8 cellular contexts compared by ENCODE assay signal in genomic region chr2:61887684-61888303, GRCh38. TPM values are rescaled to one million over a fixed set of nuclear protein-coding genes. Genes with fewer than 3 reads are reported as not detected.
DNase-seq lines count a peak whose midpoint lies in the region; ATAC-seq, FAIRE-seq and TF ChIP-seq lines count a peak whose summit lies in the region.

No MANE protein-coding gene starts in this region.

- peaks cover 44% of the 10 kb centered on the region for H3K36me3 Mint-ChIP-seq in CD8-positive, alpha-beta T cell

- H3K4me2 ChIP-seq in HCT116 (ENCODE audit: low read length) (peak overlapping the region; percentile 97), SU-DHL-6 (ENCODE audit: low read depth, low read length, poor library complexity, severe bottlenecking) (peak overlapping the region; percentile 81)

- H4K20me1 ChIP-seq in HCT116 (ENCODE audit: insufficient read depth) (peaks cover 16% of the 10 kb centered on the region; the same call in 1 of the 2 replicates), SU-DHL-6 (ENCODE audit: low read depth, low read length) (peaks cover 24% of the 10 kb centered on the region; the same call in 1 of the 2 replicates)

- peaks cover 6% of the 10 kb centered on the region; the same call in 1 of the 2 replicates for H3F3A ChIP-seq in SU-DHL-6 (ENCODE audit: insufficient read depth)

- no TSS peak for BruUV-seq in HCT116 (replicated peaks; lab: Mats Ljungman, UMichigan)

- peak overlapping the region; percentile 98 for H3K27ac Mint-ChIP-seq in CD8-positive, alpha-beta T cell

- H2AFZ ChIP-seq in HCT116 (ENCODE audit: low read depth, low read length, poor library complexity, severe bottlenecking) (no peak overlapping the region), SU-DHL-6 (ENCODE audit: low read depth, low read length, severe bottlenecking) (peak overlapping the region; percentile 64)

- no peak for TF ChIP-seq CTCF in CD8-positive, alpha-beta T cell (IDR thresholded peaks at IDR 0.05)
- TF ChIP-seq CTCF in HCT116 (IDR thresholded peaks at IDR 0.05 in 2 of 3, conservative IDR thresholded peaks at IDR 0.05 in 1 of 3; ENCODE audit: borderline replicate concordance in 1 of 3, insufficient read depth in 1 of 3, low read depth in 2 of 3, low read length in 2 of 3) = no peak
- no peak for TF ChIP-seq CTCF in SU-DHL-6 (IDR thresholded peaks at IDR 0.05; ENCODE audit: insufficient read depth, low read length, poor library complexity, severe bottlenecking)
- no peak for TF ChIP-seq CTCF in mucosa of descending colon (IDR thresholded peaks at IDR 0.05)

- intact Hi-C loops in CD8-positive, alpha-beta T cell (cut with DNase I, micrococcal nuclease) = loop anchor here (1.0 to 10.0 kb wide), 19 partner anchors 18 to 1954 kb away; partner anchors contain the start of genes FAM161A (in 2 of the 2), USP34 (in 2 of the 2), XPO1 (in 2 of the 2) and B3GNT2 (in 1 of the 2)
- intact Hi-C loops in HCT116 (cut with micrococcal nuclease) = no loop called here
- intact Hi-C loops in mucosa of descending colon (cut with DNase I, micrococcal nuclease) = no loop called here

- H3K9me2 ChIP-seq in HCT116 (ENCODE audit: insufficient read depth) (no peaks in the 10 kb centered on the region), SU-DHL-6 (replicated peaks; ENCODE audit: insufficient read depth, low read length) (no peaks in the 10 kb centered on the region)

- peak overlapping the region; percentile 95 for H3K4me3 Mint-ChIP-seq in CD8-positive, alpha-beta T cell

- no peaks in the 10 kb centered on the region for H3K9me3 ChIP-seq in CD8-positive, alpha-beta T cell (ENCODE audit: low read length)
- H3K9me3 ChIP-seq in HCT116 (ENCODE audit: control insufficient read depth in 1 of 2, insufficient read depth in 1 of 2, low read depth in 1 of 2, low read length in 2 of 2) = no peaks in the 10 kb centered on the region
- no peaks in the 10 kb centered on the region for H3K9me3 ChIP-seq in SU-DHL-6 (ENCODE audit: insufficient read depth, low read length)
- H3K9me3 ChIP-seq in effector memory CD4-positive, alpha-beta T cell (ENCODE audit: control insufficient read depth, low read length) = no peaks in the 10 kb centered on the region
- no peaks in the 10 kb centered on the region for H3K9me3 ChIP-seq in mucosa of descending colon

- DNase-seq in CD8-positive, alpha-beta T cell = peak in 1 of 7 experiments; percentile 13
- DNase-seq in HCT116 (ENCODE audit: low read depth, low spot score) (no peak), mucosa of descending colon (peak in 1 of 3 donors; percentile 37), urothelium cell line (ENCODE audit: low spot score) (peak; percentile 20), globus pallidus (ENCODE audit: low spot score) (no peak)
- DNase-seq in effector memory CD4-positive, alpha-beta T cell = no peak

- TF ChIP-seq RAD21 in HCT116 (IDR thresholded peaks at IDR 0.05; ENCODE audit: low read depth) = no peak

- H3K4me3 ChIP-seq in CD8-positive, alpha-beta T cell (ENCODE audit: low read depth, low read length) = peak overlapping the region; percentile 100
- H3K4me3 ChIP-seq in HCT116 (replicated peaks in 1 of 2; ENCODE audit: low read depth in 1 of 2, low read length in 2 of 2) (peak overlapping the region; percentile 95 to 100), SU-DHL-6 (ENCODE audit: insufficient read depth, low read length, poor library complexity, severe bottlenecking) (peak overlapping the region; percentile 100), mucosa of descending colon (peak overlapping the region; percentile 70)
- H3K4me3 ChIP-seq in effector memory CD4-positive, alpha-beta T cell (ENCODE audit: insufficient read depth, low read depth, low read length, poor library complexity, severe bottlenecking) = peak overlapping the region; percentile 91

- H3K4me1 ChIP-seq in CD8-positive, alpha-beta T cell (ENCODE audit: insufficient read depth, low read length) = peaks cover 28% of the 10 kb centered on the region
- H3K4me1 ChIP-seq in HCT116 (ENCODE audit: control insufficient read depth in 1 of 2, insufficient read depth in 2 of 2, low read length in 2 of 2) (peaks cover 0 to 18% of the 10 kb centered on the region in 2 experiments; a peak in 3 of 4 replicates), mucosa of descending colon (ENCODE audit: low read depth) (peaks cover 7% of the 10 kb centered on the region)
- peaks cover 10% of the 10 kb centered on the region for H3K4me1 ChIP-seq in effector memory CD4-positive, alpha-beta T cell (ENCODE audit: control insufficient read depth, insufficient read depth, low read length, poor library complexity, severe bottlenecking)

- FAIRE-seq in urothelium cell line (lab: Jason Lieb, UNC) = no peak

- POLR2A ChIA-PET in CD8-positive, alpha-beta T cell (lab: Charles Lee) = interaction anchor here (1.3 kb wide), 1 partner anchor 34 kb away, joined by 3 read pairs; the partner anchor contains the start of gene FAM161A
- POLR2A ChIA-PET in HCT116 (lab: Charles Lee) = interaction anchor here (1.0 kb wide), 1 partner anchor 34 kb away, joined by 3 read pairs; the partner anchor contains the start of gene FAM161A

- peak overlapping the region; percentile 99 for H3K27ac ChIP-seq in CD8-positive, alpha-beta T cell (ENCODE audit: low read depth, low read length)
- H3K27ac ChIP-seq in HCT116 (ENCODE audit: low read depth, low read length) = peak overlapping the region; percentile 93
- H3K27ac ChIP-seq in SU-DHL-6 (ENCODE audit: low read depth, low read length) = peak overlapping the region; percentile 85
- H3K27ac ChIP-seq in effector memory CD4-positive, alpha-beta T cell (ENCODE audit: insufficient read depth, low read length, poor library complexity, severe bottlenecking) = peak overlapping the region; percentile 97

- H3K27me3 Mint-ChIP-seq in CD8-positive, alpha-beta T cell (ENCODE audit: low read depth) = no peaks in the 10 kb centered on the region

- H3K27me3 ChIP-seq in CD8-positive, alpha-beta T cell (ENCODE audit: insufficient read depth, low read length) = no peaks in the 10 kb centered on the region
- H3K27me3 ChIP-seq in HCT116 (ENCODE audit: insufficient read depth, low read length) (no peaks in the 10 kb centered on the region), SU-DHL-6 (ENCODE audit: low read length) (no peaks in the 10 kb centered on the region)
- H3K27me3 ChIP-seq in effector memory CD4-positive, alpha-beta T cell (replicated peaks; ENCODE audit: control insufficient read depth, insufficient read depth, low read length, poor library complexity, severe bottlenecking) = no peaks in the 10 kb centered on the region

- no peak for TF ChIP-seq POLR2A in HCT116 (IDR thresholded peaks at IDR 0.05; ENCODE audit: borderline replicate concordance, extremely low read depth, insufficient read depth, insufficient read length)

- ATAC-seq in CD8-positive, alpha-beta T cell = peak; percentile 16
- ATAC-seq in HCT116 (no peak), mucosa of descending colon (peak; percentile 34), HG03565 (IDR thresholded peaks at IDR 0.05; ENCODE audit: unreplicated experiment) (no peak)

- CTCF ChIA-PET in CD8-positive, alpha-beta T cell (lab: Charles Lee) = no interaction called here
- CTCF ChIA-PET in HCT116 (lab: Charles Lee) = no interaction called here

- H3K36me3 ChIP-seq in CD8-positive, alpha-beta T cell (ENCODE audit: insufficient read depth, low read length) = peaks cover 10% of the 10 kb centered on the region
- H3K36me3 ChIP-seq in HCT116 (ENCODE audit: control insufficient read depth in 1 of 2, insufficient read depth in 2 of 2, low read length in 2 of 2) (peaks cover 16 to 34% of the 10 kb centered on the region in 2 experiments), SU-DHL-6 (ENCODE audit: low read length) (peaks cover 18% of the 10 kb centered on the region), mucosa of descending colon (ENCODE audit: low read depth) (no peaks in the 10 kb centered on the region)
- H3K36me3 ChIP-seq in effector memory CD4-positive, alpha-beta T cell (ENCODE audit: control insufficient read depth, insufficient read depth, low read length) = peaks cover 21% of the 10 kb centered on the region

- H3K9me3 Mint-ChIP-seq in CD8-positive, alpha-beta T cell = no peaks in the 10 kb centered on the region

- peaks cover 33% of the 10 kb centered on the region for H3K4me1 Mint-ChIP-seq in CD8-positive, alpha-beta T cell (ENCODE audit: low read depth)

- H3K79me2 ChIP-seq in HCT116 (ENCODE audit: insufficient read depth, low read length) = peaks cover 66% of the 10 kb centered on the region
- peaks cover 44% of the 10 kb centered on the region for H3K79me2 ChIP-seq in SU-DHL-6 (ENCODE audit: insufficient read depth, low read length)

- RAD21 ChIA-PET in HCT116 (lab: Charles Lee; ENCODE audit: low non-redundant PET in 1 of 2, low total read pairs in 2 of 2, uncharacterized antibody in 2 of 2, unreplicated experiment in 2 of 2) = no interaction called here

- peak overlapping the region; percentile 96 for H3K9ac ChIP-seq in HCT116 (ENCODE audit: low read length)
- peak overlapping the region; percentile 89 for H3K9ac ChIP-seq in SU-DHL-6 (ENCODE audit: low read length)

TF ChIP-seq in HCT116, 20 proteins besides CTCF, POLR2A, EP300 and RAD21:
- no peak for TF ChIP-seq ZBTB33 (IDR thresholded peaks at IDR 0.05; ENCODE audit: extremely low read depth, insufficient replicate concordance, low read length)
- no peak for TF ChIP-seq EZH2phosphoT487 (IDR thresholded peaks at IDR 0.05; ENCODE audit: borderline replicate concordance)

RNA-seq across cellular contexts. Expression of gene CCT4, which starts 0.7 kb away (rescaled TPM):
- 100 to 1,000 TPM; 102 to 106 TPM for total RNA-seq in CD8-positive, alpha-beta T cell
- total RNA-seq in HCT116 (2021; ENCODE audit: unreplicated experiment) (316 TPM), mucosa of descending colon (100 to 1,000 TPM in 1 of 3 donors, 10 to 100 TPM in 2; 65.7 to 104 (median 80.4) TPM)
- polyA plus RNA-seq in HCT116 (2012) = 134 and 185 TPM in 2 replicates

RNA-seq across cellular contexts. Expression of gene COMMD1, which starts 17.7 kb away (rescaled TPM):
- total RNA-seq in CD8-positive, alpha-beta T cell = 10 to 100 TPM in 1 of 2 experiments, 1 to 10 TPM in 1; 8.8 to 11.2 TPM
- total RNA-seq in HCT116 (2021; ENCODE audit: unreplicated experiment) (16.1 TPM), mucosa of descending colon (10 to 100 TPM; 21.5 to 33.5 (median 24.8) TPM)
- polyA plus RNA-seq in HCT116 (2012) = 11.7 and 14.7 TPM in 2 replicates

RNA-seq across cellular contexts. Expression of gene FAM161A, which starts 33.9 kb away (rescaled TPM):
- under 1 TPM; 0.56 to 0.81 TPM for total RNA-seq in CD8-positive, alpha-beta T cell
- total RNA-seq in HCT116 (2021; ENCODE audit: unreplicated experiment) = 7.3 TPM
- polyA plus RNA-seq in HCT116 (2012) = 1.1 and 1.7 TPM in 2 replicates
- 1 to 10 TPM in 2 of 3 donors, under 1 TPM in 1; 0.78 to 4.4 (median 1.2) TPM for total RNA-seq in mucosa of descending colon

Comparison
In these comparisons a context has a peak if more than half of its experiments do, and no peak if none do; other contexts are left out.
1. ATAC-seq: peak in CD8-positive, alpha-beta T cell (single experiment) and mucosa of descending colon (single experiment); none in HCT116 (single experiment) and HG03565 (single experiment).
2. intact Hi-C loops: an anchor here in CD8-positive, alpha-beta T cell (1.0 to 10.0 kb wide); none called in HCT116 and mucosa of descending colon.
3. Peak in every context shown above with its lines, with median percentiles within 50 percentile points of each other: H3K27ac ChIP-seq and H3K4me3 ChIP-seq.